In the genomic region with DNA sequence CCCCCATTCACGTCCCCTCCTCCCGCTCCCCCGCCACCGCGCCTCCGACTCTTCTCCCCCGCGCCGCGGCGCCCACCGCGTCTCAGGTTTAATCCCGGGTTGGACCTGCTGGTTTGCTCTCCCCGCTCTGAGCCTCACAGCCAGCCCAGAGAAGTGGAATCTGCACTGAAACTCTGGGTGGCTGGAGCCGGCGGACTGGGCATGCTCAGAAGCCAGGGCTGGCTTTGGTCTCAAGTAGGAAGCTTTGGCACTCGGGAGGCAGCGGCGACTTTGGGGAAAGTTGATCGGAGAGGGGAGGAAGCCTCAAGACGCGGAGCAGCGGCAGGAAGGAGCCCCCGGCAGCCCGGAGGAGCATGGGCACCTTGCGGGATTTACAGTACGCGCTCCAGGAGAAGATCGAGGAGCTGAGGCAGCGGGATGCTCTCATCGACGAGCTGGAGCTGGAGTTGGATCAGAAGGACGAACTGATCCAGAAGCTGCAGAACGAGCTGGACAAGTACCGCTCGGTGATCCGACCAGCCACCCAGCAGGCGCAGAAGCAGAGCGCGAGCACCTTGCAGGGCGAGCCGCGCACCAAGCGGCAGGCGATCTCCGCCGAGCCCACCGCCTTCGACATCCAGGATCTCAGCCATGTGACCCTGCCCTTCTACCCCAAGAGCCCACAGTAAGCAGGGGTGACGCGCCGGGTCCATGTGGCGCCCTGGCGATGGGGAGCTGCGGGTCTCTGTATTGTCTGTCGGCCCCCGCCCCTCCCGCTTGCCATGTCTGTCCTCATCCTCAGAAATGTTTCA, we compare ENCODE assay signal across 9 cellular contexts. TPM values are rescaled to one million over a fixed set of nuclear protein-coding genes. Genes with fewer than 3 reads are reported as not detected.
A peak's percentile ranks its signal among the peaks of the same experiment; 100 is the strongest.
DNase-seq lines count a peak whose midpoint lies in the region; ATAC-seq and TF ChIP-seq lines count a peak whose summit lies in the region.
"Had no signal": no experiment of that assay in that cellular context is flagged by ENCODE, and none has a peak within 500 bp of the region (broad histone marks: within the 10 kb centered on the region; RNA-seq: fewer than 3 reads in every experiment).

A gene (plus strand): TSS at position 250 of the 791 bp plus-strand sequence.

- H3K9ac ChIP-seq in HUES48 (ENCODE audit: low read depth, low read length) (peak within 1 kb of the TSS; percentile 57), mucosa of rectum (ENCODE audit: low read depth in 1 of 2, low read length in 2 of 2) (peak within 1 kb of the TSS; percentile 62 to 64)

- H3K4me1 Mint-ChIP-seq in activated CD4-positive, alpha-beta memory T cell treated with anti-CD3 and anti-CD28 coated beads for 36 hours (ENCODE audit: low read depth) = peaks cover 11% of the 10 kb centered on the region

- WGBS in transverse colon (ENCODE audit: low coverage in 1 of 2), 2 donors = 4% methylated on average over 33 of the region's 59 CpGs; no CpG with 5 or more reads in 1 of the 2 donors

- TF ChIP-seq EP300 in transverse colon (IDR thresholded peaks at IDR 0.05; ENCODE audit: low read depth) = no peak

- H3K27me3 ChIP-seq in HUES48 (ENCODE audit: control insufficient read depth, insufficient read depth, low read length) (peaks cover 27% of the 10 kb centered on the region), mucosa of rectum (ENCODE audit: control insufficient read depth in 2 of 2, insufficient read depth in 2 of 2, low read length in 2 of 2) (peaks cover 8 to 10% of the 10 kb centered on the region in 2 donors), transverse colon (peaks cover 9% of the 10 kb centered on the region)

- no peak for ATAC-seq in GM21381 (IDR thresholded peaks at IDR 0.05; ENCODE audit: unreplicated experiment)

- H3K27ac ChIP-seq in HUES48 (ENCODE audit: low read depth, low read length) (peak within 1 kb of the TSS; percentile 74), mucosa of rectum (ENCODE audit: low read depth in 2 of 2, low read length in 2 of 2) (peak within 1 kb of the TSS; percentile 69 to 77), transverse colon (peak within 1 kb of the TSS; percentile 83 to 89 (median 88))

- H3K9me3 ChIP-seq in HUES48 (ENCODE audit: control insufficient read depth, insufficient read depth, low read length) (no peaks in the 10 kb centered on the region), mucosa of rectum (ENCODE audit: control insufficient read depth in 2 of 2, low read length in 2 of 2) (no peaks in the 10 kb centered on the region), transverse colon (no peaks in the 10 kb centered on the region)

- DNase-seq in DMS53 (lab: John Stamatoyannopoulos, UW) = peak; percentile 80
- peak; percentile 15 for DNase-seq in activated CD4-positive, alpha-beta memory T cell treated with anti-CD3 and anti-CD28 coated beads for 36 hours
- DNase-seq in fibroblast of pulmonary artery (ENCODE audit: low read depth) = peak; percentile 78
- peak; percentile 71 for DNase-seq in transverse colon
- no peak for DNase-seq in NCI-H187 (lab: John Stamatoyannopoulos, UW)

- in situ Hi-C loops in transverse colon (cut with MboI; ENCODE audit: low pct_ligation_motif_present in 1 of 4, low pct_unique_long_range_greater_than_20kb in 1 of 4, low sequenced_read_pairs in 3 of 4) = loop anchor here in 3 of 4 donors (25.0 kb wide), 1 partner anchor 888 kb away; no protein-coding TSS in a partner anchor

- POLR2A ChIA-PET in activated CD4-positive, alpha-beta memory T cell treated with anti-CD3 and anti-CD28 coated beads for 36 hours (lab: Charles Lee) = no interaction called here

- peak within 1 kb of the TSS; percentile 62 for H3K4me3 Mint-ChIP-seq in activated CD4-positive, alpha-beta memory T cell treated with anti-CD3 and anti-CD28 coated beads for 36 hours

- no peaks in the 10 kb centered on the region for H3K36me3 Mint-ChIP-seq in activated CD4-positive, alpha-beta memory T cell treated with anti-CD3 and anti-CD28 coated beads for 36 hours

- CTCF ChIA-PET in activated CD4-positive, alpha-beta memory T cell treated with anti-CD3 and anti-CD28 coated beads for 36 hours (lab: Charles Lee) = no interaction called here

- peak; percentile 37 for TF ChIP-seq POLR2A in transverse colon (IDR thresholded peaks at IDR 0.05)

- H3K9me3 Mint-ChIP-seq in activated CD4-positive, alpha-beta memory T cell treated with anti-CD3 and anti-CD28 coated beads for 36 hours = no peaks in the 10 kb centered on the region

- intact Hi-C loops in activated CD4-positive, alpha-beta memory T cell treated with anti-CD3 and anti-CD28 coated beads for 36 hours (cut with micrococcal nuclease) = no loop called here
- intact Hi-C loops in transverse colon (cut with DNase I; ENCODE audit: low total_unique reads) = loop anchor here (5.0 kb wide), 1 partner anchor 348 kb away; no protein-coding TSS in a partner anchor

- no peak for TF ChIP-seq CTCF in fibroblast of pulmonary artery (IDR thresholded peaks at IDR 0.05; ENCODE audit: low read length, missing control alignments)
- TF ChIP-seq CTCF in transverse colon (IDR thresholded peaks at IDR 0.05) = no peak

- H3K4me1 ChIP-seq in HUES48 (ENCODE audit: control insufficient read depth, insufficient read depth, low read length) = peaks cover 34% of the 10 kb centered on the region
- H3K4me1 ChIP-seq in mucosa of rectum (ENCODE audit: control insufficient read depth in 2 of 2, insufficient read depth in 2 of 2, low read length in 2 of 2) = peaks cover 0 to 8% of the 10 kb centered on the region in 2 donors
- H3K4me1 ChIP-seq in transverse colon = peaks cover 0 to 10% (median 4%) of the 10 kb centered on the region in 4 donors

- H3K36me3 ChIP-seq in HUES48 (ENCODE audit: control insufficient read depth, insufficient read depth, low read length) = no peaks in the 10 kb centered on the region
- H3K36me3 ChIP-seq in mucosa of rectum (ENCODE audit: control insufficient read depth in 2 of 2, insufficient read depth in 2 of 2, low read length in 2 of 2) = no peaks in the 10 kb centered on the region
- no peaks in the 10 kb centered on the region for H3K36me3 ChIP-seq in transverse colon

- H3K27ac Mint-ChIP-seq in activated CD4-positive, alpha-beta memory T cell treated with anti-CD3 and anti-CD28 coated beads for 36 hours = no peak within 1 kb of the TSS

- H3K4me3 ChIP-seq in HUES48 (ENCODE audit: low read depth, low read length) (peak within 1 kb of the TSS; percentile 90), fibroblast of pulmonary artery (replicated peaks; ENCODE audit: low read depth, low read length) (peak within 1 kb of the TSS; percentile 73), mucosa of rectum (ENCODE audit: low read length in 2 of 2) (peak within 1 kb of the TSS; percentile 70 to 76), transverse colon (peak within 1 kb of the TSS; percentile 43 to 64 (median 53))

- H3K27me3 Mint-ChIP-seq in activated CD4-positive, alpha-beta memory T cell treated with anti-CD3 and anti-CD28 coated beads for 36 hours = peaks cover 33% of the 10 kb centered on the region

RNA-seq across cellular contexts. Expression of the gene that starts here (rescaled TPM):
- not detected for total RNA-seq in activated CD4-positive, alpha-beta memory T cell treated with anti-CD3 and anti-CD28 coated beads for 36 hours
- total RNA-seq in transverse colon = 10 to 100 TPM; 17.6 to 30.6 (median 26.9) TPM
- total RNA-seq: T-helper 1 cell treated with Interleukin-12 subunit alpha and Interleukin-12 subunit beta and Interleukin-4 antibody, amounts not matched to agents 30 ng/mL and 1 ng/mL, for 36 hours had no signal

Comparison
In these comparisons a context has a peak if more than half of its experiments do, and no peak if none do; other contexts are left out.
1. RNA of the gene that starts here (total RNA-seq): 17.6 to 30.6 TPM in transverse colon; not detected in activated CD4-positive, alpha-beta memory T cell treated with anti-CD3 and anti-CD28 coated beads for 36 hours; every median in the first group is over 10 times any median in the second.
2. Peak in DNase-seq in activated CD4-positive, alpha-beta memory T cell treated with anti-CD3 and anti-CD28 coated beads for 36 hours; RNA of the gene not detected or under 1 TPM.
3. DNase-seq: peak in DMS53 (single experiment), fibroblast of pulmonary artery (single experiment) and transverse colon (single experiment); none in NCI-H187 (0 of 2).
4. Peak in every context shown above with its lines, with median percentiles within 50 percentile points of each other: H3K27ac ChIP-seq and H3K4me3 ChIP-seq.